ENCODE assay signal across 14 cellular contexts in genomic region chr2:226618544-226618874, GRCh38.
A peak's percentile ranks its signal among the peaks of the same experiment; 100 is the strongest.
DNase-seq lines count a peak whose midpoint lies in the region; ATAC-seq, FAIRE-seq and TF ChIP-seq lines count a peak whose summit lies in the region.
"Had no signal": no experiment of that assay in that cellular context is flagged by ENCODE, and none has a peak within 500 bp of the region (broad histone marks: within the 10 kb centered on the region; RNA-seq: fewer than 3 reads in every experiment).

No MANE protein-coding gene starts in this region.

- H3K27ac ChIP-seq in A549 (peak overlapping the region in 1 of 2 experiments; percentile 36; a peak in 2 of 6 replicates), HCT116 (ENCODE audit: low read depth, low read length) (peak overlapping the region; percentile 73)
- H3K27ac ChIP-seq: HL-60 had no signal

- DNase-seq in A549 (ENCODE audit: low read depth in 1 of 2, low spot score in 1 of 2) (no peak), HCT116 (ENCODE audit: low read depth, low spot score) (no peak), osteocyte (ENCODE audit: extremely low spot score, unreplicated experiment) (no peak), SHP77 treated with DMSO at 0.1 percent for 48 hours (lab: John Stamatoyannopoulos, UW) (no peak)
- DNase-seq: CD8-positive, alpha-beta memory T cell; H7; KG1 had no signal

- H3K79me2 ChIP-seq in HCT116 (ENCODE audit: insufficient read depth, low read length), result no peaks in the 10 kb centered on the region; the same call in 1 of the 2 replicates

- CTCF ChIA-PET in A549 (lab: Yijun Ruan, JAX) (no interaction called here), HCT116 (lab: Charles Lee) (no interaction called here)

- WGBS in A549 (ENCODE audit: missing lambda C conversion rate), result 82% methylated on average over 6 of the region's 6 CpGs

- RAD21 ChIA-PET in HCT116 (lab: Charles Lee; ENCODE audit: low non-redundant PET in 1 of 2, low total read pairs in 2 of 2, uncharacterized antibody in 2 of 2, unreplicated experiment in 2 of 2), result no interaction called here

- TF ChIP-seq POLR2A in A549 (IDR thresholded peaks at IDR 0.05; ENCODE audit: low read length) (no peak), HCT116 (IDR thresholded peaks at IDR 0.05; ENCODE audit: borderline replicate concordance, extremely low read depth, insufficient read depth, insufficient read length) (no peak)

- no peaks in the 10 kb centered on the region for H3K27me3 Mint-ChIP-seq in osteocyte (ENCODE audit: unreplicated experiment)
- H3K27me3 Mint-ChIP-seq: IgD-negative memory B cell had no signal

- H3K4me3 ChIP-seq in A549 (no peak overlapping the region), HCT116 (replicated peaks in 1 of 2; ENCODE audit: low read depth in 1 of 2, low read length in 2 of 2) (no peak overlapping the region)
- H3K4me3 ChIP-seq: GM23338 had no signal

- no peak; a peak in 1 of 6 replicates for ATAC-seq in A549
- ATAC-seq in HCT116, result no peak
- no peak for ATAC-seq in SK-N-SH treated with all-trans-retinoic acid at 6 μM for 48 hours
- no peak for ATAC-seq in HG03378 (IDR thresholded peaks at IDR 0.05; ENCODE audit: unreplicated experiment)
- ATAC-seq in HG03571 (IDR thresholded peaks at IDR 0.05; ENCODE audit: unreplicated experiment), result no peak
- ATAC-seq: GM23338 had no signal

- H3K4me1 ChIP-seq in A549 (peaks cover 20% of the 10 kb centered on the region), HCT116 (ENCODE audit: control insufficient read depth in 1 of 2, insufficient read depth in 2 of 2, low read length in 2 of 2) (peaks cover 35 to 65% of the 10 kb centered on the region in 2 experiments)

- TF ChIP-seq CTCF in A549 (IDR thresholded peaks at IDR 0.05) (no peak), HCT116 (IDR thresholded peaks at IDR 0.05 in 2 of 3, conservative IDR thresholded peaks at IDR 0.05 in 1 of 3; ENCODE audit: borderline replicate concordance in 1 of 3, insufficient read depth in 1 of 3, low read depth in 2 of 3, low read length in 2 of 3) (no peak), osteocyte (IDR thresholded peaks at IDR 0.05) (no peak)

- intact Hi-C loops in HCT116 (cut with micrococcal nuclease), result loop anchor here (10.0 kb wide), 1 partner anchor 404 kb away; no protein-coding TSS in a partner anchor

- POLR2A ChIA-PET in A549 (lab: Yijun Ruan, JAX) (no interaction called here), HCT116 (lab: Charles Lee) (interaction anchor here (1.3 kb wide), 1 partner anchor 8 kb away, joined by 3 read pairs; no protein-coding TSS in a partner anchor)

- peaks cover 20% of the 10 kb centered on the region for H3K4me1 Mint-ChIP-seq in osteocyte (ENCODE audit: unreplicated experiment)
- H3K4me1 Mint-ChIP-seq: CD14-positive monocyte; CD8-positive, alpha-beta memory T cell; GM23338; IgD-negative memory B cell had no signal

- no peak overlapping the region for H3K9ac ChIP-seq in HCT116 (ENCODE audit: low read length)

- no peaks in the 10 kb centered on the region for H3K36me3 Mint-ChIP-seq in osteocyte (ENCODE audit: unreplicated experiment)
- H3K36me3 Mint-ChIP-seq: CD14-positive monocyte, IgD-negative memory B cell had no signal

- H3K27me3 ChIP-seq in HCT116 (ENCODE audit: insufficient read depth, low read length), result no peaks in the 10 kb centered on the region

- H3K9me2 ChIP-seq in HCT116 (ENCODE audit: insufficient read depth), result no peaks in the 10 kb centered on the region

- H3K9me3 Mint-ChIP-seq in osteocyte (ENCODE audit: unreplicated experiment), result peaks cover 5% of the 10 kb centered on the region
- H3K9me3 Mint-ChIP-seq: CD14-positive monocyte; CD8-positive, alpha-beta memory T cell; GM23338; IgD-negative memory B cell had no signal

- no peak overlapping the region for H3K4me3 Mint-ChIP-seq in osteocyte (ENCODE audit: unreplicated experiment)
- H3K4me3 Mint-ChIP-seq: CD14-positive monocyte; CD8-positive, alpha-beta memory T cell; GM23338; IgD-negative memory B cell had no signal

- H4K20me1 ChIP-seq in HCT116 (ENCODE audit: insufficient read depth), result no peaks in the 10 kb centered on the region

- no peak for TF ChIP-seq EP300 in A549 (IDR thresholded peaks at IDR 0.05)

- H3K9me3 ChIP-seq in A549 (no peaks in the 10 kb centered on the region), HCT116 (ENCODE audit: control insufficient read depth in 1 of 2, insufficient read depth in 1 of 2, low read depth in 1 of 2, low read length in 2 of 2) (no peaks in the 10 kb centered on the region)

- peak overlapping the region; percentile 89 for H3K27ac Mint-ChIP-seq in osteocyte (ENCODE audit: unreplicated experiment)
- H3K27ac Mint-ChIP-seq: CD8-positive, alpha-beta memory T cell; GM23338; IgD-negative memory B cell had no signal

- no peak overlapping the region for H2AFZ ChIP-seq in HCT116 (ENCODE audit: low read depth, low read length, poor library complexity, severe bottlenecking)
- H2AFZ ChIP-seq: GM23338 had no signal

- BruUV-seq in HCT116 (replicated peaks; lab: Mats Ljungman, UMichigan), result TSS peak; percentile 13

- no peak for FAIRE-seq in A549 (lab: Jason Lieb, UNC)

- peaks cover 0 to 28% of the 10 kb centered on the region in 2 experiments; a peak in 2 of 4 replicates for H3K36me3 ChIP-seq in HCT116 (ENCODE audit: control insufficient read depth in 1 of 2, insufficient read depth in 2 of 2, low read length in 2 of 2)

- TF ChIP-seq RAD21 in A549 (conservative IDR thresholded peaks at IDR 0.05 in 1 of 2, IDR thresholded peaks at IDR 0.05 in 1 of 2), result no peak
- TF ChIP-seq RAD21 in HCT116 (IDR thresholded peaks at IDR 0.05; ENCODE audit: low read depth), result no peak

- H3K4me2 ChIP-seq in A549 (peak overlapping the region; percentile 48), HCT116 (ENCODE audit: low read length) (no peak overlapping the region; the same call in 1 of the 2 replicates)
- H3K4me2 ChIP-seq: GM23338 had no signal

TF ChIP-seq in A549, 52 proteins besides CTCF, POLR2A, EP300 and RAD21 (continues in another document):
- no peak for TF ChIP-seq HOXB13 (CRISPR knock-in tag; IDR thresholded peaks at IDR 0.05; ENCODE audit: low read depth)
- TF ChIP-seq ZNF302 (CRISPR knock-in tag; IDR thresholded peaks at IDR 0.05), result no peak
- TF ChIP-seq KDM1A (IDR thresholded peaks at IDR 0.05; ENCODE audit: low read depth), result no peak
- no peak for TF ChIP-seq USF2 (IDR thresholded peaks at IDR 0.05)
- TF ChIP-seq NR3C1 (IDR thresholded peaks at IDR 0.05), result no peak
- TF ChIP-seq FOSL2 (IDR thresholded peaks at IDR 0.05), result no peak
- no peak for TF ChIP-seq FOSL2 (CRISPR knock-in tag; IDR thresholded peaks at IDR 0.05)
- no peak for TF ChIP-seq MAFK (IDR thresholded peaks at IDR 0.05; ENCODE audit: partially characterized antibody)

TF ChIP-seq in HCT116, 20 proteins besides CTCF, POLR2A, EP300 and RAD21:
- TF ChIP-seq SRF (IDR thresholded peaks at IDR 0.05; ENCODE audit: low read depth) (no peak), SIN3A (IDR thresholded peaks at IDR 0.05; ENCODE audit: low read depth) (no peak), CEBPB (IDR thresholded peaks at IDR 0.05; ENCODE audit: low read depth) (no peak), EZH2 (IDR thresholded peaks at IDR 0.05) (no peak), CBX3 (IDR thresholded peaks at IDR 0.05; ENCODE audit: low read depth) (0 out of 2 replicates have a peak, but pooled peaks have one; percentile 1)

TF ChIP-seq in SK-N-SH treated with all-trans-retinoic acid at 6 μM for 48 hours, 23 proteins besides CTCF, POLR2A, EP300 and RAD21:
- peak; percentile 25; the same call in 1 of the 2 replicates for TF ChIP-seq RARB (CRISPR knock-in tag; IDR thresholded peaks at IDR 0.05)
- no peak for TF ChIP-seq OSR1 (CRISPR knock-in tag; IDR thresholded peaks at IDR 0.05)
